In the genomic region with DNA sequence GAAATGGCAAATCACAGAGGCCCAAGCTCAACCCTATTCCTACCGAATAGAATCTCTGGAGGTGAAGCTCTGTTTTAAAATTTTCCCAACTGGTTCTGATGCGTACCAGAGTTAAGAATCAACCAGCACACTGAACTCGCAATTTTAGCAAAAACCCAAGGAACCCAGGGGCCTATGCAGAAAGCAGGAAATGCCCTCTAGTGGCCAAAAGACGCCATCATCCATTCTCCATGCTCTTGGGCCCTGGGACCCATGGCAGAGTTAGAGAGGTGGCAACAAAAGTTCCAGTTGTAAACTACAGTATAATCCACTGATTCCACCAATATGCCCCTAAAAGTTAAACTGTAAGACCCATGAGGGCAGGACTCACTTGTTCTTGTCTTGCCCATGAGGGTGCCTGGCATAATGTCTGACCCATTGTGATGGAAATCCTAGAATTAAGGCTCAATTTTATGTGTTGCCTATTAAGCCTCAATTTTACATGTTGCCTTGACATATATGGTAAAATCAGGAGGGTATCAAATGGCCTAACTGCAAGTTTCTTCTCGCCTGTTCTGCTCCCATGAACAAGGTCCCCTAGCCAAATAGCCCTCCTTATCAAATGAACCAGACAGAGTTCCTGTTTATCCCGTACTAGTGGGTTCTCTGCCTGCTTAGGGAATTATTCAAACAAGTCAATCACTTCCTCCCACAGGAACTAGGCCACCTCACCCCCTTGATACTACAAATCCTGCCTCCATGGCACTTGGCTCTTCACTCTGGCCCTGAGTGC, we compare ENCODE assay signal across 9 cellular contexts.
DNase-seq lines count a peak whose midpoint lies in the region; ATAC-seq, FAIRE-seq and TF ChIP-seq lines count a peak whose summit lies in the region.
"Had no signal": no experiment of that assay in that cellular context is flagged by ENCODE, and none has a peak within 500 bp of the region (broad histone marks: within the 10 kb centered on the region; RNA-seq: fewer than 3 reads in every experiment).

No MANE protein-coding gene starts in this region.

- DNase-seq in D341Med (ENCODE audit: low spot score) = peak; percentile 81
- DNase-seq in KBM-7 = peak; percentile 76
- DNase-seq in RPMI8226 = peak; percentile 65
- DNase-seq in activated T-helper 9 cell treated with anti-CD3 and anti-CD28 coated beads, Interleukin-2, amount 50 U/mL, for 16 hours (ENCODE audit: low read depth) = peak; percentile 19
- DNase-seq in frontal cortex (ENCODE audit: low spot score in 2 of 2) = peak; percentile 20 to 40
- peak; percentile 36 to 77 (median 52) for DNase-seq in ovary
- DNase-seq in vagina (ENCODE audit: extremely low spot score in 2 of 2) = no peak

- peak; percentile 37 for FAIRE-seq in frontal cortex (lab: Jason Lieb, UNC)
- FAIRE-seq: endometrium had no signal

- WGBS in ovary, 3 donors = 35 to 41% (median 38%) methylated on average over 6 of the region's 6 CpGs

- H3K27me3 ChIP-seq in ovary (no peaks in the 10 kb centered on the region), vagina (no peaks in the 10 kb centered on the region)

- H3K36me3 ChIP-seq in ovary (no peaks in the 10 kb centered on the region), vagina (no peaks in the 10 kb centered on the region)

- TF ChIP-seq CTCF in ovary (IDR thresholded peaks at IDR 0.05) (peak; percentile 21 to 66 (median 56)), vagina (IDR thresholded peaks at IDR 0.05) (peak; percentile 56 to 87 (median 69))

- H3K4me3 ChIP-seq in ovary = no peak overlapping the region
- H3K4me3 ChIP-seq in vagina = no peak overlapping the region

- no peak overlapping the region for H3K27ac ChIP-seq in ovary
- H3K27ac ChIP-seq in vagina = no peak overlapping the region

- intact Hi-C loops in ovary (cut with DNase I) = no loop called here
- intact Hi-C loops in vagina (cut with DNase I) = loop anchor here (10.0 kb wide), 1 partner anchor 176 kb away; no protein-coding TSS in a partner anchor

- in situ Hi-C loops in KBM-7 (cut with MboI; ENCODE audit: low pct_unique_long_range_greater_than_20kb, low sequenced_read_pairs) = no loop called here

- no peak for TF ChIP-seq POLR2A in ovary (IDR thresholded peaks at IDR 0.05)
- no peak for TF ChIP-seq POLR2A in vagina (IDR thresholded peaks at IDR 0.05)

- H3K9me3 ChIP-seq in ovary (no peaks in the 10 kb centered on the region), vagina (no peaks in the 10 kb centered on the region)

- no peaks in the 10 kb centered on the region for H3K4me1 ChIP-seq in ovary (ENCODE audit: insufficient read depth)
- H3K4me1 ChIP-seq in vagina = no peaks in the 10 kb centered on the region

- TF ChIP-seq EP300 in ovary (IDR thresholded peaks at IDR 0.05) = no peak

- peak; percentile 55 for ATAC-seq in GM21528 (IDR thresholded peaks at IDR 0.05; ENCODE audit: low FRiP score, unreplicated experiment)

Comparison
In these comparisons a context has a peak if more than half of its experiments do, and no peak if none do; other contexts are left out.
1. DNase-seq: peak in D341Med (single experiment), KBM-7 (single experiment), RPMI8226 (single experiment), activated T-helper 9 cell treated with anti-CD3 and anti-CD28 coated beads, Interleukin-2, amount 50 U/mL, for 16 hours (single experiment), frontal cortex (2 of 2) and ovary (5 of 5); none in vagina (0 of 2).